Comparison of ENCODE assay signal across 33 cellular contexts in genomic region chr6:85285934-85286333, GRCh38.
"Had no signal": no experiment of that assay in that cellular context is flagged by ENCODE, and none has a peak within 500 bp of the region (broad histone marks: within the 10 kb centered on the region; RNA-seq: fewer than 3 reads in every experiment).

No MANE protein-coding gene starts in this region.

- DNase-seq: Karpas-422, Kasumi-1, KG1, MG63, MM.1S, MV-4-11, NCI-H1048, NCI-H1092, NCI-H1092 treated with DMSO at 0.1 percent for 48 hours, NCI-H1105, NCI-H1105 treated with DMSO at 0.1 percent for 48 hours, NCI-H1417, NCI-H1417 treated with DMSO at 0.1 percent for 48 hours, NCI-H1436, NCI-H1436 treated with DMSO at 0.1 percent for 48 hours, NCI-H146, NCI-H1694, NCI-H1694 treated with DMSO at 0.1 percent for 48 hours, NCI-H187, NCI-H187 treated with DMSO at 0.1 percent for 48 hours, NCI-H1930, NCI-H2029, NCI-H2029 treated with DMSO at 0.1 percent for 48 hours, NCI-H2081, NCI-H2081 treated with DMSO at 0.1 percent for 48 hours, NCI-H2107, NCI-H2171, NCI-H2171 treated with DMSO at 0.1 percent for 48 hours, NCI-H2227 treated with DMSO at 0.1 percent for 48 hours, NCI-H345, NCI-H446 treated with DMSO at 0.1 percent for 48 hours, NCI-H510A had no signal

- H3K36me3 ChIP-seq: MG63 had no signal

- H3K4me3 ChIP-seq: MG63 had no signal

- H3K27ac ChIP-seq: KMS-11 had no signal

- H3K9ac ChIP-seq: KMS-11 had no signal

- H3K9me3 ChIP-seq: MG63 had no signal
